1 cellular context compared by ENCODE assay signal in the genomic region with DNA sequence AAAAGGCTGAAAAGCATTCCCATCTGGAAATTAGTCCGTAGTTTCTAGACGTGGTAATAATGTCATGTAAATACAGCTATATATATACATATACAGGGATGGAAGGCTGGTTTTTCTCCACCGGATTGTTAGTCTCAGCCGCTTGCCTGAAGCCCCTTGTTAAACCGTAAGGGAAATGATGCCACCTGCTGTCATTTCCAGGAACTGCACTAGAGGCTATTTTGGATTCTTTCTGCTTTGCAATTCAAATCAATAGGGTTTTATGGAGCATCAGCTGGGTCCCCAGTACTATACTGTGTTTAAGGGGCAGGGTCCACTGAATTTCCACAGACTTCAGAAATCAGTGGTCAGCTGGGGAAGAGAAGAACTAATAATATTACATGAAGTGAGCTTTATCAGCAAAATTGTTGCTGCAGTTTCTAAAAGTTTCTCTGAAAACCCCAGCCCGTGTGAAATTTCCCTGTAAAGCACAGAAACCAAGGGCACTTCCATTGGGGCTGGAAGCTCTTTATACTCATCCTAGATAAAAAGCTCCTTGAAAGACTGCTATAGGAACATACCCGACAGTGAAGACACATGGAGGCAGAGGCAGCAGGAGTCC.
A peak's percentile ranks its signal among the peaks of the same experiment; 100 is the strongest.
TF ChIP-seq lines count a peak whose summit lies in the region.

No MANE protein-coding gene starts in this region.

TF ChIP-seq in K562, 482 proteins besides CTCF, POLR2A, EP300 and RAD21 (continued from another document):
- TF ChIP-seq, protein P1, sequence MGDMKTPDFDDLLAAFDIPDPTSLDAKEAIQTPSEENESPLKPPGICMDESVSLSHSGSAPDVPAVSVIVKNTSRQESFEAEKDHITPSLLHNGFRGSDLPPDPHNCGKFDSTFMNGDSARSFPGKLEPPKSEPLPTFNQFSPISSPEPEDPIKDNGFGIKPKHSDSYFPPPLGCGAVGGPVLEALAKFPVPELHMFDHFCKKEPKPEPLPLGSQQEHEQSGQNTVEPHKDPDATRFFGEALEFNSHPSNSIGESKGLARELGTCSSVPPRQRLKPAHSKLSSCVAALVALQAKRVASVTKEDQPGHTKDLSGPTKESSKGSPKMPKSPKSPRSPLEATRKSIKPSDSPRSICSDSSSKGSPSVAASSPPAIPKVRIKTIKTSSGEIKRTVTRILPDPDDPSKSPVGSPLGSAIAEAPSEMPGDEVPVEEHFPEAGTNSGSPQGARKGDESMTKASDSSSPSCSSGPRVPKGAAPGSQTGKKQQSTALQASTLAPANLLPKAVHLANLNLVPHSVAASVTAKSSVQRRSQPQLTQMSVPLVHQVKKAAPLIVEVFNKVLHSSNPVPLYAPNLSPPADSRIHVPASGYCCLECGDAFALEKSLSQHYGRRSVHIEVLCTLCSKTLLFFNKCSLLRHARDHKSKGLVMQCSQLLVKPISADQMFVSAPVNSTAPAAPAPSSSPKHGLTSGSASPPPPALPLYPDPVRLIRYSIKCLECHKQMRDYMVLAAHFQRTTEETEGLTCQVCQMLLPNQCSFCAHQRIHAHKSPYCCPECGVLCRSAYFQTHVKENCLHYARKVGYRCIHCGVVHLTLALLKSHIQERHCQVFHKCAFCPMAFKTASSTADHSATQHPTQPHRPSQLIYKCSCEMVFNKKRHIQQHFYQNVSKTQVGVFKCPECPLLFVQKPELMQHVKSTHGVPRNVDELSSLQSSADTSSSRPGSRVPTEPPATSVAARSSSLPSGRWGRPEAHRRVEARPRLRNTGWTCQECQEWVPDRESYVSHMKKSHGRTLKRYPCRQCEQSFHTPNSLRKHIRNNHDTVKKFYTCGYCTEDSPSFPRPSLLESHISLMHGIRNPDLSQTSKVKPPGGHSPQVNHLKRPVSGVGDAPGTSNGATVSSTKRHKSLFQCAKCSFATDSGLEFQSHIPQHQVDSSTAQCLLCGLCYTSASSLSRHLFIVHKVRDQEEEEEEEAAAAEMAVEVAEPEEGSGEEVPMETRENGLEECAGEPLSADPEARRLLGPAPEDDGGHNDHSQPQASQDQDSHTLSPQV (IDR thresholded peaks at IDR 0.05), result peak; percentile 53
- TF ChIP-seq TBP (optimal IDR thresholded peaks at IDR 0.05; ENCODE audit: low read depth, low read length) (peak; percentile 28), TEAD4 (IDR thresholded peaks at IDR 0.05; ENCODE audit: low read length) (0 out of 2 replicates have a peak, but pooled peaks have one; percentile 31), TEAD4 (CRISPR knock-in tag; IDR thresholded peaks at IDR 0.05; ENCODE audit: borderline replicate concordance) (no peak), TAF1 (IDR thresholded peaks at IDR 0.05; ENCODE audit: control insufficient read depth, extremely low read depth, insufficient read depth, low read length, severe bottlenecking) (no peak), ZNF197 (CRISPR knock-in tag; IDR thresholded peaks at IDR 0.05; ENCODE audit: low read depth) (no peak), JUND (IDR thresholded peaks at IDR 0.05; ENCODE audit: borderline replicate concordance, low read depth, low read length) (0 out of 2 replicates have a peak, but pooled peaks have one; percentile 23), JUND (tag; IDR thresholded peaks at IDR 0.05; ENCODE audit: borderline replicate concordance, low read depth, low read length) (peak; percentile 14; the same call in 1 of the 3 replicates), STAG1 (CRISPR knock-in tag; IDR thresholded peaks at IDR 0.05; ENCODE audit: borderline replicate concordance) (peak; percentile 33; the same call in 1 of the 2 replicates), MAFK (IDR thresholded peaks at IDR 0.05; ENCODE audit: low read length) (0 out of 2 replicates have a peak, but pooled peaks have one; percentile 6), SMC3 (conservative IDR thresholded peaks at IDR 0.05; ENCODE audit: insufficient read depth, low read depth, low read length) (peak; percentile 96), NFATC3 (IDR thresholded peaks at IDR 0.05) (0 out of 2 replicates have a peak, but pooled peaks have one; percentile 58), PTRF (tag; IDR thresholded peaks at IDR 0.05) (0 out of 2 replicates have a peak, but pooled peaks have one; percentile 11), MAZ (CRISPR knock-in tag; conservative IDR thresholded peaks at IDR 0.05 in 1 of 2, IDR thresholded peaks at IDR 0.05 in 1 of 2) (peak in 1 of 2 experiments; percentile 46; a peak in 1 of 4 replicates), ZNF695 (CRISPR knock-in tag; IDR thresholded peaks at IDR 0.05) (no peak), CC2D1A (IDR thresholded peaks at IDR 0.05) (peak; percentile 62; the same call in 1 of the 2 replicates), ATF7 (IDR thresholded peaks at IDR 0.05) (peak; percentile 51; the same call in 1 of the 2 replicates), NUFIP1 (IDR thresholded peaks at IDR 0.05; ENCODE audit: partially characterized antibody) (peak; percentile 37), GABPA (tag; conservative IDR thresholded peaks at IDR 0.05; ENCODE audit: low read depth) (no peak), ILF3 (IDR thresholded peaks at IDR 0.05; ENCODE audit: borderline replicate concordance) (0 out of 2 replicates have a peak, but pooled peaks have one; percentile 21), XRCC5 (IDR thresholded peaks at IDR 0.05; ENCODE audit: low read depth, low read length) (0 out of 2 replicates have a peak, but pooled peaks have one; percentile 30), BRD9 (IDR thresholded peaks at IDR 0.05; ENCODE audit: low read depth, partially characterized antibody) (peak; percentile 21), ZSCAN32 (CRISPR knock-in tag; IDR thresholded peaks at IDR 0.05) (no peak), ARNT (IDR thresholded peaks at IDR 0.05) (peak in 1 of 2 experiments; percentile 38; a peak in 1 of 4 replicates), ARID2 (IDR thresholded peaks at IDR 0.05) (peak; percentile 89), DPF2 (IDR thresholded peaks at IDR 0.05) (no peak), POU5F1 (IDR thresholded peaks at IDR 0.05; ENCODE audit: borderline replicate concordance, low read depth, low read length, partially characterized antibody) (no peak)
- TF ChIP-seq, protein P2, sequence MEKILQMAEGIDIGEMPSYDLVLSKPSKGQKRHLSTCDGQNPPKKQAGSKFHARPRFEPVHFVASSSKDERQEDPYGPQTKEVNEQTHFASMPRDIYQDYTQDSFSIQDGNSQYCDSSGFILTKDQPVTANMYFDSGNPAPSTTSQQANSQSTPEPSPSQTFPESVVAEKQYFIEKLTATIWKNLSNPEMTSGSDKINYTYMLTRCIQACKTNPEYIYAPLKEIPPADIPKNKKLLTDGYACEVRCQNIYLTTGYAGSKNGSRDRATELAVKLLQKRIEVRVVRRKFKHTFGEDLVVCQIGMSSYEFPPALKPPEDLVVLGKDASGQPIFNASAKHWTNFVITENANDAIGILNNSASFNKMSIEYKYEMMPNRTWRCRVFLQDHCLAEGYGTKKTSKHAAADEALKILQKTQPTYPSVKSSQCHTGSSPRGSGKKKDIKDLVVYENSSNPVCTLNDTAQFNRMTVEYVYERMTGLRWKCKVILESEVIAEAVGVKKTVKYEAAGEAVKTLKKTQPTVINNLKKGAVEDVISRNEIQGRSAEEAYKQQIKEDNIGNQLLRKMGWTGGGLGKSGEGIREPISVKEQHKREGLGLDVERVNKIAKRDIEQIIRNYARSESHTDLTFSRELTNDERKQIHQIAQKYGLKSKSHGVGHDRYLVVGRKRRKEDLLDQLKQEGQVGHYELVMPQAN (IDR thresholded peaks at IDR 0.05; ENCODE audit: borderline replicate concordance), result no peak
- TF ChIP-seq, protein P3, sequence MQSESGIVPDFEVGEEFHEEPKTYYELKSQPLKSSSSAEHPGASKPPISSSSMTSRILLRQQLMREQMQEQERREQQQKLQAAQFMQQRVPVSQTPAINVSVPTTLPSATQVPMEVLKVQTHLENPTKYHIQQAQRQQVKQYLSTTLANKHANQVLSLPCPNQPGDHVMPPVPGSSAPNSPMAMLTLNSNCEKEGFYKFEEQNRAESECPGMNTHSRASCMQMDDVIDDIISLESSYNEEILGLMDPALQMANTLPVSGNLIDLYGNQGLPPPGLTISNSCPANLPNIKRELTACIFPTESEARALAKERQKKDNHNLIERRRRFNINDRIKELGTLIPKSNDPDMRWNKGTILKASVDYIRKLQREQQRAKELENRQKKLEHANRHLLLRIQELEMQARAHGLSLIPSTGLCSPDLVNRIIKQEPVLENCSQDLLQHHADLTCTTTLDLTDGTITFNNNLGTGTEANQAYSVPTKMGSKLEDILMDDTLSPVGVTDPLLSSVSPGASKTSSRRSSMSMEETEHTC (IDR thresholded peaks at IDR 0.05), result no peak
- TF ChIP-seq, protein P4, sequence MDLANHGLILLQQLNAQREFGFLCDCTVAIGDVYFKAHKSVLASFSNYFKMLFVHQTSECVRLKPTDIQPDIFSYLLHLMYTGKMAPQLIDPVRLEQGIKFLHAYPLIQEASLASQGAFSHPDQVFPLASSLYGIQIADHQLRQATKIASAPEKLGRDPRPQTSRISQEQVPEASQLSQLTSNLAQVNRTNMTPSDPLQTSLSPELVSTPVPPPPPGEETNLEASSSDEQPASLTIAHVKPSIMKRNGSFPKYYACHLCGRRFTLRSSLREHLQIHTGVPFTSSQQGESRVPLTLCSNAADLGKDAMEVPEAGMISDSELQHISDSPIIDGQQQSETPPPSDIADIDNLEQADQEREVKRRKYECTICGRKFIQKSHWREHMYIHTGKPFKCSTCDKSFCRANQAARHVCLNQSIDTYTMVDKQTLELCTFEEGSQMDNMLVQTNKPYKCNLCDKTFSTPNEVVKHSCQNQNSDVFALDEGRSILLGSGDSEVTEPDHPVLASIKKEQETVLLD (IDR thresholded peaks at IDR 0.05), result no peak
- TF ChIP-seq, protein P5, sequence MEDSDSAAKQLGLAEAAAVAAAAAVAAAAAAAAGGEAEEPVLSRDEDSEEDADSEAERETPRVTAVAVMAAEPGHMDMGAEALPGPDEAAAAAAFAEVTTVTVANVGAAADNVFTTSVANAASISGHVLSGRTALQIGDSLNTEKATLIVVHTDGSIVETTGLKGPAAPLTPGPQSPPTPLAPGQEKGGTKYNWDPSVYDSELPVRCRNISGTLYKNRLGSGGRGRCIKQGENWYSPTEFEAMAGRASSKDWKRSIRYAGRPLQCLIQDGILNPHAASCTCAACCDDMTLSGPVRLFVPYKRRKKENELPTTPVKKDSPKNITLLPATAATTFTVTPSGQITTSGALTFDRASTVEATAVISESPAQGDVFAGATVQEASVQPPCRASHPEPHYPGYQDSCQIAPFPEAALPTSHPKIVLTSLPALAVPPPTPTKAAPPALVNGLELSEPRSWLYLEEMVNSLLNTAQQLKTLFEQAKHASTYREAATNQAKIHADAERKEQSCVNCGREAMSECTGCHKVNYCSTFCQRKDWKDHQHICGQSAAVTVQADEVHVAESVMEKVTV (CRISPR knock-in tag; IDR thresholded peaks at IDR 0.05), result peak; percentile 97
- TF ChIP-seq, protein P6, sequence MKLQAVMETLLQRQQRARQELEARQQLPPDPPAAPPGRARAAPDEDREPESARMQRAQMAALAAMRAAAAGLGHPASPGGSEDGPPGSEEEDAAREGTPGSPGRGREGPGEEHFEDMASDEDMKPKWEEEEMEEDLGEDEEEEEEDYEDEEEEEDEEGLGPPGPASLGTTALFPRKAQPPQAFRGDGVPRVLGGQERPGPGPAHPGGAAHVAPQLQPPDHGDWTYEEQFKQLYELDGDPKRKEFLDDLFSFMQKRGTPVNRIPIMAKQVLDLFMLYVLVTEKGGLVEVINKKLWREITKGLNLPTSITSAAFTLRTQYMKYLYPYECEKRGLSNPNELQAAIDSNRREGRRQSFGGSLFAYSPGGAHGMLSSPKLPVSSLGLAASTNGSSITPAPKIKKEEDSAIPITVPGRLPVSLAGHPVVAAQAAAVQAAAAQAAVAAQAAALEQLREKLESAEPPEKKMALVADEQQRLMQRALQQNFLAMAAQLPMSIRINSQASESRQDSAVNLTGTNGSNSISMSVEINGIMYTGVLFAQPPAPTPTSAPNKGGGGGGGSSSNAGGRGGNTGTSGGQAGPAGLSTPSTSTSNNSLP (IDR thresholded peaks at IDR 0.05; ENCODE audit: borderline replicate concordance, low read depth, low read length), result peak; percentile 5; the same call in 1 of the 2 replicates
